8 cellular contexts compared by ENCODE assay signal in the genomic region with DNA sequence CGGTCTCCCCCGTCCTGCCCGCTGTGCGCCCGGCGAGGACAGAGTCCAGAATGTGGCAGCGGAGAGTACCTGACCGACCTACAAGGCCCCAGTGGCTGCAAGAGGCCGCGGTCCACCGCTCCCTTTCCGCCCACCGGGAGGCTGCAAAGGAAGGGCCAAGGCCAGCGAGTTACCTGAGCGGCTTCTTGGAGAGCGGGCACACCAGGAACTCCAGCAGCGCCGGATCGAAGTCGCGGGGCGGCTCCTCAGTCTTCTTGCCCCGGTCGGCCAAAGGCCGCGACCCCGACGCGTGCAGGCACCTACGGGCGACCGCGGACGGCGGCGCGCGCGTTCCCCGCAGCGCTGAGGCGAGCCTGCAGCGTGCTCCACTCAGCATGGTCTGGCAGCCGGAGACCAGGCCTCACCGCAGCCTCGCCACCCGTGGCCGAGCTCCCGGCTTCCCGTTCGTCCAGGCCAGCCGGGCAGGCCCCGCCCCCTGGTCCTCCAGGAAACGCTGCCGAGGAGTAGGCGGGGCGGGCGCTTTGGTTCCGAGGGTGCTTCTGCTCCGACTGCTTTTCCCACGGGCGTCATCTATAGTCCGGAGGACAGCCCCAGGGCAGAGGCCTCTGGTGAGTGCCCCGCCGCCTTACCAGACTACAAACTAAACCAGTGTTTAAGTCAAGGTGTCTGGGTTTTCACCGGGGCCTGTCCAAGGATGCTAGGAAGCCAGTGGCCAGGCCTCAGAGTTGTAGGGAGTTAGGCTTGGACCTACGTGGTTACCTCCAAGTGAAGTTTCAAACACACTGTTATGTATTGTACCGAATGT. TPM values are rescaled to one million over a fixed set of nuclear protein-coding genes. Genes with fewer than 3 reads are reported as not detected.
A peak's percentile ranks its signal among the peaks of the same experiment; 100 is the strongest.
DNase-seq lines count a peak whose midpoint lies in the region; ATAC-seq and TF ChIP-seq lines count a peak whose summit lies in the region.

TSS of gene PYURF (minus strand) at position 452 of the 805 bp plus-strand sequence. CDS start at position 376, 76 bp downstream.

- peak within 1 kb of the TSS; percentile 69 for H3K56ac ChIP-seq in IMR-90 (ENCODE audit: extremely low read depth, insufficient read depth, low read length)

- intact Hi-C loops in IMR-90 (cut with micrococcal nuclease) (no loop called here), mucosa of descending colon (cut with DNase I, micrococcal nuclease) (loop anchor here in 1 of 2 donors (10.0 kb wide), 1 partner anchor 501 kb away; no protein-coding TSS in a partner anchor)

- H3K4me1 ChIP-seq in IMR-90 (ENCODE audit: control insufficient read depth, insufficient read depth, low read length) (peaks cover 3% of the 10 kb centered on the region), mucosa of descending colon (ENCODE audit: low read depth) (peaks cover 12% of the 10 kb centered on the region)

- H4K91ac ChIP-seq in IMR-90 (ENCODE audit: insufficient read depth, low read depth, low read length): peak within 1 kb of the TSS; percentile 81

- peak within 1 kb of the TSS; percentile 89 for H3K18ac ChIP-seq in IMR-90 (ENCODE audit: low read depth, low read length)

- H4K5ac ChIP-seq in IMR-90 (ENCODE audit: low read depth, low read length): peak within 1 kb of the TSS; percentile 97

- H3K36me3 ChIP-seq in IMR-90 (ENCODE audit: control insufficient read depth, insufficient read depth, low read length): peaks cover 7% of the 10 kb centered on the region
- H3K36me3 ChIP-seq in mucosa of descending colon (ENCODE audit: low read depth): no peaks in the 10 kb centered on the region

- H3K9me1 ChIP-seq in IMR-90 (ENCODE audit: insufficient read depth, low read length): no peaks in the 10 kb centered on the region

- peak; percentile 76 for TF ChIP-seq POLR2A in IMR-90 (IDR thresholded peaks at IDR 0.05; ENCODE audit: low read depth, low read length)

- H2AFZ ChIP-seq in IMR-90 (replicated peaks; ENCODE audit: low read length, poor library complexity): peak within 1 kb of the TSS; percentile 97

- no peak for TF ChIP-seq RAD21 in IMR-90 (IDR thresholded peaks at IDR 0.05; ENCODE audit: low read length)

- peak within 1 kb of the TSS; percentile 97 for H3K14ac ChIP-seq in IMR-90 (replicated peaks; ENCODE audit: low read depth, low read length)

- H3K9me3 ChIP-seq in IMR-90 (ENCODE audit: control insufficient read depth, insufficient read depth, low read length): no peaks in the 10 kb centered on the region
- no peaks in the 10 kb centered on the region for H3K9me3 ChIP-seq in mucosa of descending colon

- H2BK120ac ChIP-seq in IMR-90 (ENCODE audit: low read depth, low read length): peak within 1 kb of the TSS; percentile 85

- H3K23ac ChIP-seq in IMR-90 (ENCODE audit: low read depth, low read length): peak within 1 kb of the TSS; percentile 86

- 0% methylated on average over 37 of the region's 68 CpGs; no CpG with 5 or more reads in 1 of the 2 experiments for WGBS in IMR-90 (ENCODE audit: extremely low coverage in 2 of 2, insufficient read length in 1 of 2), 2 experiments

- H3K4me2 ChIP-seq in IMR-90 (ENCODE audit: low read depth, low read length): peak within 1 kb of the TSS; percentile 98

- H2BK20ac ChIP-seq in IMR-90 (ENCODE audit: low read depth, low read length): no peak within 1 kb of the TSS

- H2BK5ac ChIP-seq in IMR-90 (ENCODE audit: low read depth, low read length, poor library complexity, severe bottlenecking): peak within 1 kb of the TSS; percentile 89

- H4K8ac ChIP-seq in IMR-90 (ENCODE audit: low read depth in 2 of 2, low read length in 2 of 2): peak within 1 kb of the TSS; percentile 85 to 100

- H3K9ac ChIP-seq in IMR-90 (ENCODE audit: low read depth, low read length): peak within 1 kb of the TSS; percentile 96

- ATAC-seq in GM21529 (IDR thresholded peaks at IDR 0.05; ENCODE audit: unreplicated experiment): peak; percentile 83
- peak; percentile 97 for ATAC-seq in IMR-90 (ENCODE audit: low read depth)
- peak; percentile 99 for ATAC-seq in mucosa of descending colon

- peak within 1 kb of the TSS; percentile 94 for H2AK9ac ChIP-seq in IMR-90 (replicated peaks; ENCODE audit: low read depth, low read length, poor library complexity)

- H3K27ac ChIP-seq in IMR-90 (ENCODE audit: insufficient read depth, low read length) (peak within 1 kb of the TSS; percentile 90), epithelial cell of prostate (peak within 1 kb of the TSS; percentile 66)

- peak; percentile 75 for DNase-seq in DMS114 treated with DMSO at 0.1 percent for 48 hours (lab: John Stamatoyannopoulos, UW; ENCODE audit: unreplicated experiment)
- DNase-seq in IMR-90: peak; percentile 91
- peak; percentile 62 for DNase-seq in OCI-M2 (lab: John Stamatoyannopoulos, UW; ENCODE audit: unreplicated experiment)
- DNase-seq in activated T-cell treated with anti-CD3 and anti-CD28 coated beads for 48 hours (ENCODE audit: low read depth): peak; percentile 82
- DNase-seq in epithelial cell of prostate (ENCODE audit: low read depth, low spot score): peak; percentile 41
- peak; percentile 96 to 97 (median 96) for DNase-seq in mucosa of descending colon
- DNase-seq in stimulated activated CD8-positive, alpha-beta memory T cell treated with anti-CD3 and anti-CD28 coated beads, Interleukin-4, amount 100 ng/mL, for 24 hours (ENCODE audit: low read depth): peak; percentile 82

- in situ Hi-C loops in IMR-90 (cut with MboI; ENCODE audit: low sequenced_read_pairs): loop anchor here (10.0 kb wide), 1 partner anchor 591 kb away; the partner anchor contains the start of gene TIGD2

- dilution Hi-C loops in IMR-90 (cut with HindIII; ENCODE audit: low sequenced_read_pairs, unreplicated experiment): loop anchor here (25.0 kb wide), 1 partner anchor 286 kb away; no protein-coding TSS in a partner anchor

- CTCF ChIA-PET in IMR-90 (lab: Yijun Ruan, JAX): interaction anchor here (0.8 to 1.9 kb wide), 4 partner anchors 8 to 182 kb away, joined by 4 to 5 read pairs (median 5); no protein-coding TSS in a partner anchor

- no peaks in the 10 kb centered on the region for H3K27me3 ChIP-seq in IMR-90 (ENCODE audit: control insufficient read depth, insufficient read depth, low read length)

- POLR2A ChIA-PET in IMR-90 (lab: Charles Lee; ENCODE audit: unreplicated experiment): interaction anchor here (0.6 to 0.7 kb wide), 2 partner anchors 11 to 399 kb away, joined by 3 read pairs; no protein-coding TSS in a partner anchor

- H2BK15ac ChIP-seq in IMR-90 (ENCODE audit: low read depth, low read length): peak within 1 kb of the TSS; percentile 80; the same call in 2 of the 3 replicates

- TF ChIP-seq CTCF in IMR-90 (conservative IDR thresholded peaks at IDR 0.05; ENCODE audit: low read depth, low read length) (0 out of 2 replicates have a peak, but pooled peaks have one; percentile 0), mucosa of descending colon (IDR thresholded peaks at IDR 0.05) (no peak)

- 0 out of 2 replicates have a peak within 1 kb of the TSS, but pooled peaks have one; percentile 51 for H2AK5ac ChIP-seq in IMR-90 (ENCODE audit: low read depth, low read length)

- H4K20me1 ChIP-seq in IMR-90 (ENCODE audit: insufficient read depth, low read length): peaks cover 8% of the 10 kb centered on the region; the same call in 1 of the 2 replicates

- H3K4me3 ChIP-seq in IMR-90 (ENCODE audit: insufficient read depth, low read depth, low read length) (peak within 1 kb of the TSS; percentile 89), mucosa of descending colon (peak within 1 kb of the TSS; percentile 79)

- BruUV-seq in IMR-90 (replicated peaks; lab: Mats Ljungman, UMichigan): no TSS peak

- peak within 1 kb of the TSS; percentile 86 for H3K4ac ChIP-seq in IMR-90 (ENCODE audit: low read depth, low read length)

- H3K79me1 ChIP-seq in IMR-90 (ENCODE audit: low read depth in 1 of 2, low read length in 2 of 2): peaks cover 8 to 35% of the 10 kb centered on the region in 2 experiments

TF ChIP-seq in IMR-90, 13 proteins besides CTCF, POLR2A, EP300 and RAD21:
- TF ChIP-seq NFE2L2 (IDR thresholded peaks at IDR 0.05; ENCODE audit: low read depth, low read length) (no peak), MXI1 (IDR thresholded peaks at IDR 0.05; ENCODE audit: borderline replicate concordance, low read depth, low read length) (peak; percentile 95), RFX5 (IDR thresholded peaks at IDR 0.05; ENCODE audit: low read depth, low read length) (no peak), BHLHE40 (IDR thresholded peaks at IDR 0.05; ENCODE audit: low read depth, low read length) (peak; percentile 75), MAZ (IDR thresholded peaks at IDR 0.05; ENCODE audit: borderline replicate concordance, low read depth, low read length) (no peak), CHD1 (IDR thresholded peaks at IDR 0.05; ENCODE audit: low read depth, low read length) (no peak; the same call in 1 of the 2 replicates)
- TF ChIP-seq, protein P1, sequence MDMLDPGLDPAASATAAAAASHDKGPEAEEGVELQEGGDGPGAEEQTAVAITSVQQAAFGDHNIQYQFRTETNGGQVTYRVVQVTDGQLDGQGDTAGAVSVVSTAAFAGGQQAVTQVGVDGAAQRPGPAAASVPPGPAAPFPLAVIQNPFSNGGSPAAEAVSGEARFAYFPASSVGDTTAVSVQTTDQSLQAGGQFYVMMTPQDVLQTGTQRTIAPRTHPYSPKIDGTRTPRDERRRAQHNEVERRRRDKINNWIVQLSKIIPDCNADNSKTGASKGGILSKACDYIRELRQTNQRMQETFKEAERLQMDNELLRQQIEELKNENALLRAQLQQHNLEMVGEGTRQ (IDR thresholded peaks at IDR 0.05; ENCODE audit: low read depth, low read length): peak; percentile 63

RNA-seq across cellular contexts. Expression of gene PYURF, which starts in this region (rescaled TPM):
- total RNA-seq in IMR-90 (2012; rRNA removed) (43.4 and 61.7 TPM in 2 replicates), mucosa of descending colon (10 to 100 TPM; 41.3 to 62.7 (median 53.2) TPM)
- polyA plus RNA-seq in IMR-90 (2012; rRNA removed): 40.2 and 51.0 TPM in 2 replicates
- polyA plus RNA-seq in IMR-90 (2012; cell fraction: cytosol; rRNA removed): 30.0 and 52.6 TPM in 2 replicates
- polyA plus RNA-seq in IMR-90 (2012; cell fraction: nucleus; rRNA removed; ENCODE audit: low replicate concordance): 6.2 and 13.4 TPM in 2 replicates

Comparison
In these comparisons a context has a peak if more than half of its experiments do, and no peak if none do; other contexts are left out.
1. Peak in every context shown above with its lines: DNase-seq, ATAC-seq, H3K4me3 ChIP-seq and H3K27ac ChIP-seq.
2. DNase-seq: peak in every context shown above with its lines; median percentile 96 in mucosa of descending colon; 91 in IMR-90; 82 in activated T-cell treated with anti-CD3 and anti-CD28 coated beads for 48 hours; 82 in stimulated activated CD8-positive, alpha-beta memory T cell treated with anti-CD3 and anti-CD28 coated beads, Interleukin-4, amount 100 ng/mL, for 24 hours; 75 in DMS114 treated with DMSO at 0.1 percent for 48 hours; 62 in OCI-M2; 41 in epithelial cell of prostate.